15 cellular contexts compared by ENCODE assay signal in genomic region chr6:159973406-159973805, GRCh38. TPM values are rescaled to one million over a fixed set of nuclear protein-coding genes. Genes with fewer than 3 reads are reported as not detected.
DNase-seq lines count a peak whose midpoint lies in the region; ATAC-seq and TF ChIP-seq lines count a peak whose summit lies in the region.
"Had no signal": no experiment of that assay in that cellular context is flagged by ENCODE, and none has a peak within 500 bp of the region (broad histone marks: within the 10 kb centered on the region; RNA-seq: fewer than 3 reads in every experiment).

No MANE protein-coding gene starts in this region.

- POLR2A ChIA-PET in activated CD4-positive, alpha-beta T cell treated with anti-CD3 and anti-CD28 coated beads for 36 hours (lab: Charles Lee): interaction anchor here (0.6 to 1.0 kb wide), 2 partner anchors 9 to 43 kb away, joined by 3 read pairs; no protein-coding TSS in a partner anchor

- TF ChIP-seq POLR2A in body of pancreas (IDR thresholded peaks at IDR 0.05): no peak

- no peak for DNase-seq in activated CD4-positive, alpha-beta T cell treated with anti-CD3 and anti-CD28 coated beads for 36 hours
- no peak for DNase-seq in activated CD4-positive, alpha-beta T cell treated with anti-CD3 and anti-CD28 coated beads for 4 hours
- no peak for DNase-seq in body of pancreas
- no peak for DNase-seq in psoas muscle
- DNase-seq in NCI-H2029 (lab: John Stamatoyannopoulos, UW): no peak
- DNase-seq in caudate nucleus (lab: John Stamatoyannopoulos, UW): no peak
- DNase-seq: activated effector memory CD4-positive, alpha-beta T cell treated with Interleukin-2 at 50 U/mL for 16 hours; NCI-H1930; stimulated activated CD4-positive, alpha-beta T cell treated with anti-CD3 and anti-CD28 coated beads, Interleukin-4, amount 100 ng/mL, for 1 hour had no signal

- H3K27ac Mint-ChIP-seq in activated CD4-positive, alpha-beta T cell treated with anti-CD3 and anti-CD28 coated beads for 36 hours: peak overlapping the region; percentile 82

- H3K36me3 Mint-ChIP-seq in activated CD4-positive, alpha-beta T cell treated with anti-CD3 and anti-CD28 coated beads for 36 hours (ENCODE audit: low read depth): peaks cover 11% of the 10 kb centered on the region

- intact Hi-C loops in activated CD4-positive, alpha-beta T cell treated with anti-CD3 and anti-CD28 coated beads for 36 hours (cut with DNase I, micrococcal nuclease): loop anchor here (5.0 to 10.0 kb wide), 2 partner anchors 281 to 1301 kb away; partner anchors contain the start of genes AGPAT4 (in 1 of the 2) and SOD2 (in 1 of the 2)
- intact Hi-C loops in body of pancreas (cut with DNase I): no loop called here
- intact Hi-C loops in psoas muscle (cut with DNase I): loop anchor here (2.0 to 10.0 kb wide), 4 partner anchors 34 to 279 kb away; partner anchors contain the start of gene SOD2 (in 1 of the 2)

- H3K9me3 ChIP-seq in KOPT-K1 (ENCODE audit: insufficient read depth, low read length, poor library complexity, severe bottlenecking) (no peaks in the 10 kb centered on the region), body of pancreas (no peaks in the 10 kb centered on the region), psoas muscle (no peaks in the 10 kb centered on the region)
- H3K9me3 ChIP-seq: HAP-1, suprapubic skin had no signal

- H3K4me3 Mint-ChIP-seq in activated CD4-positive, alpha-beta T cell treated with anti-CD3 and anti-CD28 coated beads for 36 hours: no peak overlapping the region

- peak overlapping the region; percentile 89 for H3K27ac ChIP-seq in KOPT-K1 (ENCODE audit: low read depth, low read length, poor library complexity, severe bottlenecking)
- peak overlapping the region in 3 of 4 donors; percentile 13 to 50 (median 28) for H3K27ac ChIP-seq in body of pancreas
- H3K27ac ChIP-seq in psoas muscle: peak overlapping the region; percentile 97
- no peak overlapping the region for H3K27ac ChIP-seq in caudate nucleus (ENCODE audit: low read depth, low read length)
- H3K27ac ChIP-seq: coronary artery had no signal

- no peaks in the 10 kb centered on the region for H3K27me3 Mint-ChIP-seq in activated CD4-positive, alpha-beta T cell treated with anti-CD3 and anti-CD28 coated beads for 36 hours

- ATAC-seq in activated CD4-positive, alpha-beta T cell treated with anti-CD3 and anti-CD28 coated beads for 36 hours: no peak
- ATAC-seq in body of pancreas: no peak
- no peak for ATAC-seq in psoas muscle
- ATAC-seq in GM18870 (IDR thresholded peaks at IDR 0.05; ENCODE audit: unreplicated experiment): no peak
- ATAC-seq: Panc1 had no signal

- peaks cover 62% of the 10 kb centered on the region for H3K4me1 ChIP-seq in body of pancreas
- peaks cover 82% of the 10 kb centered on the region for H3K4me1 ChIP-seq in psoas muscle

- no peak for TF ChIP-seq CTCF in body of pancreas (IDR thresholded peaks at IDR 0.05)
- no peak for TF ChIP-seq CTCF in psoas muscle (IDR thresholded peaks at IDR 0.05)

- CTCF ChIA-PET in activated CD4-positive, alpha-beta T cell treated with anti-CD3 and anti-CD28 coated beads for 36 hours (lab: Charles Lee): interaction anchor here (0.9 to 1.5 kb wide), 5 partner anchors 8 to 184 kb away, joined by 3 to 7 read pairs (median 4); partner anchors contain the start of gene TCP1

- H3K27me3 ChIP-seq in body of pancreas: no peaks in the 10 kb centered on the region
- H3K27me3 ChIP-seq in psoas muscle (ENCODE audit: insufficient read depth in 3 of 3, low read length in 2 of 3): no peaks in the 10 kb centered on the region
- H3K27me3 ChIP-seq: suprapubic skin had no signal

- no peak overlapping the region for H3K4me3 ChIP-seq in body of pancreas
- peak overlapping the region; percentile 12 for H3K4me3 ChIP-seq in psoas muscle
- H3K4me3 ChIP-seq: coronary artery, HAP-1, suprapubic skin had no signal

- 21 to 46% methylated on average over 2 of the region's 2 CpGs for WGBS in body of pancreas, 2 donors
- WGBS in psoas muscle, 3 donors: 14 to 47% (median 23%) methylated on average over 2 of the region's 2 CpGs

- H3K4me1 Mint-ChIP-seq in activated CD4-positive, alpha-beta T cell treated with anti-CD3 and anti-CD28 coated beads for 36 hours: peaks cover 79% of the 10 kb centered on the region

- H3K36me3 ChIP-seq in KOPT-K1 (ENCODE audit: insufficient read depth, low read length) (peaks cover 7% of the 10 kb centered on the region; the same call in 1 of the 2 replicates), body of pancreas (replicated peaks in 1 of 2; ENCODE audit: insufficient read depth in 1 of 2, low read depth in 2 of 2) (no peaks in the 10 kb centered on the region), psoas muscle (ENCODE audit: insufficient read depth in 1 of 2, low read depth in 1 of 2) (no peaks in the 10 kb centered on the region)
- H3K36me3 ChIP-seq: HAP-1, suprapubic skin had no signal

- no peaks in the 10 kb centered on the region for H3K9me3 Mint-ChIP-seq in activated CD4-positive, alpha-beta T cell treated with anti-CD3 and anti-CD28 coated beads for 36 hours (ENCODE audit: low read depth)

RNA-seq across cellular contexts. Expression of gene IGF2R, which starts 4.5 kb away (rescaled TPM):
- total RNA-seq in activated CD4-positive, alpha-beta T cell treated with anti-CD3 and anti-CD28 coated beads for 36 hours: 10 to 100 TPM; 55.6 to 65.6 TPM
- 10 to 100 TPM; 50.8 TPM for total RNA-seq in body of pancreas
- total RNA-seq in psoas muscle: 100 to 1,000 TPM; 113 to 167 (median 157) TPM
- 10 to 100 TPM; 40.1 to 91.0 (median 48.4) TPM for polyA plus RNA-seq in psoas muscle
